Comparison of ENCODE assay signal across 8 cellular contexts in genomic region chr22:42070517-42071422, GRCh38. TPM values are rescaled to one million over a fixed set of nuclear protein-coding genes. Genes with fewer than 3 reads are reported as not detected.
A peak's percentile ranks its signal among the peaks of the same experiment; 100 is the strongest.
DNase-seq lines count a peak whose midpoint lies in the region; ATAC-seq and TF ChIP-seq lines count a peak whose summit lies in the region.

NAGA (minus strand) TSS chr22:42070812; CDS start chr22:42070297, 515 bp downstream.

- TF ChIP-seq POLR2A in GM19099 (IDR thresholded peaks at IDR 0.05; ENCODE audit: extremely low read depth, insufficient read length, low read depth): peak; percentile 86

- peak; percentile 76 for ATAC-seq in HG03378 (IDR thresholded peaks at IDR 0.05; ENCODE audit: unreplicated experiment)
- peak; percentile 98 to 99 for ATAC-seq in activated CD4-positive, CD25-positive, alpha-beta regulatory T cell treated with anti-CD3 and anti-CD28 coated beads, Interleukin-2, amount 50 U/mL, for 24 hours

- DNase-seq in AG20443 (ENCODE audit: low spot score): peak; percentile 96
- peak; percentile 90 for DNase-seq in NCI-H460 (ENCODE audit: extremely low read depth, low read depth)
- peak; percentile 99 for DNase-seq in cerebellar cortex (ENCODE audit: low spot score)
- DNase-seq in iris pigment epithelial cell (ENCODE audit: low read depth): peak; percentile 99
- peak; percentile 84 to 94 for DNase-seq in stimulated activated CD4-positive, alpha-beta T cell treated with anti-CD3 and anti-CD28 coated beads, Interleukin-12 subunit alpha, Interleukin-12 subunit beta, amount 100 ng/mL, for 24 hours (ENCODE audit: low read depth in 2 of 2)

RNA-seq across cellular contexts. Expression of gene NAGA, which starts in this region (rescaled TPM):
- total RNA-seq in NCI-H460 (2014; rRNA removed; shearing (Covaris generic)): 28.0 and 29.5 TPM in 2 replicates
- 49.3 and 56.8 TPM in 2 replicates for polyA plus RNA-seq in NCI-H460 (2014; cell fraction: nucleus; rRNA removed)

Comparison
In these comparisons a context has a peak if more than half of its experiments do, and no peak if none do; other contexts are left out.
1. Peak in every context shown above with its lines: DNase-seq and ATAC-seq.